ENCODE assay signal across 23 cellular contexts in the genomic region with DNA sequence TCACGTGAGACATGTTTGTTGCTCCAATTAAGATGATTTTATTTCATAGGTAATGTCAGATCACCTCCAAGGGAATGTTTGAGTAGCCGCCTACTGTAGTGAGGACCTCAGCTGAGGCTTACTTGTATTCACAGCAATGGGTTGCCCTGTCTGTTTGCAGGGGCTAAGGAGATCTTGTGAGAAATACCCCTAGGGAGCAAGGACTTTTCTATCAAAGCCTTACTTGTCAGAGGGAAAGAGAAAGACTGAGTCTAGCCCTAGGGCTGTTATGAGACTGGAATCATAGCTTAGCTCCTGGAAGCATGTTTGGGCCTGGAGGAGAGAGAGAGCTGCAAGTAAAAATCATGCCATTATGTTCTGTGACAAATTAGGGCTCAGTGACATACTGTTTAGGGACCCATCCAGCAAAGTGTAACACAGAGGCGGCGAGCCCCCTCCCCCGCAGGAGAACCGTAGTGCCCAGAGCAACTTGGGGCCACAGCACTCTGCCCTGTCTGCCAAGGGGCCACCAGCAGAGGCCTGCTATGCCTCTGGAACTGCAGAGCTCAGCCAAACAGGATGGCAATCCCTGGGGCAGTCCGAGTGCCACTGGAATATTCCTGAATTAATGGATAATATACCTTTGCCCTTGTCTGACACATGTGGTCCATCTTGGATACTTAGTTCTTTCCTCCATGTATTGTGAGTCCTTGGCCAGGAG.
"Had no signal": no experiment of that assay in that cellular context is flagged by ENCODE, and none has a peak within 500 bp of the region (broad histone marks: within the 10 kb centered on the region; RNA-seq: fewer than 3 reads in every experiment).

No MANE protein-coding gene starts in this region.

- H3K9me3 ChIP-seq: gastroesophageal sphincter, right atrium auricular region, suprapubic skin, upper lobe of left lung had no signal

- H3K4me1 ChIP-seq: upper lobe of left lung had no signal

- H3K4me3 ChIP-seq: gastroesophageal sphincter, heart right ventricle, lung, right atrium auricular region, suprapubic skin, upper lobe of left lung had no signal

- ATAC-seq: activated CD8-positive, alpha-beta T cell treated with anti-CD3 and anti-CD28 coated beads, Interleukin-2, amount 10 ng/mL, durations not matched to agents 7 days and 5 days; effector memory CD8-positive, alpha-beta T cell; gastroesophageal sphincter; left colon; WTC11 had no signal

- H3K27ac ChIP-seq: epithelial cell of prostate, gastroesophageal sphincter, heart right ventricle, right atrium auricular region, suprapubic skin, upper lobe of left lung had no signal

- H3K27me3 ChIP-seq: brain microvascular endothelial cell, gastroesophageal sphincter, heart right ventricle, right atrium auricular region, suprapubic skin, upper lobe of left lung had no signal

- DNase-seq: activated CD4-positive, alpha-beta T cell treated with anti-CD3 and anti-CD28 coated beads for 48 hours; activated CD8-positive, alpha-beta memory T cell treated with anti-CD3 and anti-CD28 coated beads, Interleukin-2, amount 50 U/mL, for 4 hours; activated CD8-positive, alpha-beta T cell treated with anti-CD3 and anti-CD28 coated beads, Interleukin-2, amount 10 ng/mL, durations not matched to agents 7 days and 5 days; activated effector memory CD4-positive, alpha-beta T cell treated with anti-CD3 and anti-CD28 coated beads, Interleukin-2, amount 50 U/mL, for 16 hours; activated naive CD8-positive, alpha-beta T cell treated with anti-CD3 and anti-CD28 coated beads for 36 hours; activated T-cell treated with anti-CD3 and anti-CD28 coated beads, Interleukin-2, amount 50 U/mL, for 48 hours; amygdala; brain microvascular endothelial cell; effector memory CD8-positive, alpha-beta T cell; heart right ventricle; left colon; midbrain; small intestine; stimulated activated CD4-positive, alpha-beta T cell treated with anti-CD3 and anti-CD28 coated beads, Interleukin-4, amount 100 ng/mL, for 24 hours; stimulated activated naive CD4-positive, alpha-beta T cell treated with Interleukin-2 at 50 U/mL for 16 hours; SW 1271 had no signal

- H3K36me3 ChIP-seq: brain microvascular endothelial cell, gastroesophageal sphincter, heart right ventricle, right atrium auricular region, suprapubic skin, upper lobe of left lung had no signal
